Comparison of ENCODE assay signal across 16 cellular contexts in genomic region chr15:100309984-100310291, GRCh38. TPM values are rescaled to one million over a fixed set of nuclear protein-coding genes. Genes with fewer than 3 reads are reported as not detected.
DNase-seq lines count a peak whose midpoint lies in the region; ATAC-seq and TF ChIP-seq lines count a peak whose summit lies in the region.
"Had no signal": no experiment of that assay in that cellular context is flagged by ENCODE, and none has a peak within 500 bp of the region (broad histone marks: within the 10 kb centered on the region; RNA-seq: fewer than 3 reads in every experiment).

No MANE protein-coding gene starts in this region.

- no peak for TF ChIP-seq RAD21 in SK-N-SH (IDR thresholded peaks at IDR 0.05; ENCODE audit: low read length)

- H3K27ac Mint-ChIP-seq in brain (peak overlapping the region in 3 of 5 experiments; percentile 70 to 90 (median 75)), nephron (peak overlapping the region; percentile 63 to 80 (median 75))
- H3K27ac Mint-ChIP-seq: CD14-positive monocyte had no signal

- H3K27ac ChIP-seq in SK-N-SH (ENCODE audit: low read depth in 2 of 2, low read length in 1 of 2) (no peak overlapping the region), foreskin keratinocyte (no peak overlapping the region)

- no peaks in the 10 kb centered on the region for H4K20me1 ChIP-seq in SK-N-SH (ENCODE audit: insufficient read depth)

- H3K4me3 Mint-ChIP-seq in brain (peak overlapping the region in 2 of 5 experiments; percentile 7 to 22), nephron (no peak overlapping the region)
- H3K4me3 Mint-ChIP-seq: CD14-positive monocyte, H9 had no signal

- no peak for TF ChIP-seq EP300 in SK-N-SH (IDR thresholded peaks at IDR 0.05; ENCODE audit: borderline replicate concordance in 1 of 2, low read depth in 1 of 2, low read length in 1 of 2)

- no peaks in the 10 kb centered on the region for H3K79me2 ChIP-seq in SK-N-SH (ENCODE audit: insufficient read depth)

- H3K4me1 Mint-ChIP-seq in brain (peaks cover 36% of the 10 kb centered on the region), nephron (peaks cover 55% of the 10 kb centered on the region)

- H3K36me3 Mint-ChIP-seq in brain = peaks cover 5% of the 10 kb centered on the region
- peaks cover 13% of the 10 kb centered on the region for H3K36me3 Mint-ChIP-seq in nephron (ENCODE audit: low read depth)
- H3K36me3 Mint-ChIP-seq: CD14-positive monocyte had no signal

- WGBS in SK-N-SH (ENCODE audit: low lambda C conversion rate) = 30% methylated on average over 10 of the region's 11 CpGs

- H3K27me3 ChIP-seq in SK-N-SH (ENCODE audit: insufficient read depth) (no peaks in the 10 kb centered on the region), foreskin keratinocyte (peaks cover 35% of the 10 kb centered on the region)

- H3K9me3 ChIP-seq in SK-N-SH = no peaks in the 10 kb centered on the region

- ATAC-seq in SK-N-SH treated with all-trans-retinoic acid at 6 μM for 48 hours (no peak), foreskin keratinocyte (no peak)

- no peak for TF ChIP-seq CTCF in SK-N-SH (IDR thresholded peaks at IDR 0.05)
- TF ChIP-seq CTCF in brain (conservative IDR thresholded peaks at IDR 0.05) = no peak
- no peak for TF ChIP-seq CTCF in nephron (IDR thresholded peaks at IDR 0.05; ENCODE audit: unreplicated experiment in 3 of 3)
- TF ChIP-seq CTCF in foreskin keratinocyte (conservative IDR thresholded peaks at IDR 0.05) = no peak

- H3K9me3 Mint-ChIP-seq in brain (peaks cover 8 to 12% (median 10%) of the 10 kb centered on the region in 5 experiments), nephron (peaks cover 10% of the 10 kb centered on the region)

- DNase-seq in SK-N-SH (peak; percentile 43), foreskin keratinocyte (no peak), HEK293T (ENCODE audit: extremely low spot score) (no peak), activated gamma-delta T cell (lab: John Stamatoyannopoulos, UW) (no peak), kidney tubule cell (ENCODE audit: low spot score) (no peak)
- DNase-seq: EL; H9; NCI-H2029 treated with DMSO at 0.1 percent for 48 hours; NCI-H446; NK-92 treated with Interleukin-12 subunit alpha and Interleukin-12 subunit beta, amount 100 ng/mL, for 24 hours; SHP77 treated with DMSO at 0.1 percent for 48 hours had no signal

- no peak overlapping the region for H2AFZ ChIP-seq in SK-N-SH (ENCODE audit: low read depth)

- no peaks in the 10 kb centered on the region for H3K9me2 ChIP-seq in SK-N-SH

- H3K4me2 ChIP-seq in SK-N-SH = no peak overlapping the region

- no peaks in the 10 kb centered on the region for H3K36me3 ChIP-seq in SK-N-SH (replicated peaks in 1 of 2; ENCODE audit: control insufficient read depth in 1 of 2, insufficient read depth in 2 of 2, low read length in 1 of 2)

- H3K4me3 ChIP-seq in SK-N-SH (ENCODE audit: low read depth in 2 of 2, low read length in 1 of 2) = no peak overlapping the region

- H3K27me3 Mint-ChIP-seq in brain = peaks cover 6% of the 10 kb centered on the region
- peaks cover 30% of the 10 kb centered on the region for H3K27me3 Mint-ChIP-seq in nephron (ENCODE audit: low read depth)

- no peaks in the 10 kb centered on the region for H3F3A ChIP-seq in SK-N-SH (replicated peaks; ENCODE audit: insufficient read depth)

- no peak overlapping the region for H3K9ac ChIP-seq in SK-N-SH

- POLR2A ChIA-PET in SK-N-SH (lab: Yijun Ruan, JAX) = no interaction called here
- POLR2A ChIA-PET in HEK293T (lab: Yijun Ruan, JAX) = no interaction called here

- H3K4me1 ChIP-seq in SK-N-SH (ENCODE audit: control insufficient read depth in 1 of 2, insufficient read depth in 2 of 2, low read depth in 1 of 2, low read length in 1 of 2) (peaks cover 0 to 12% of the 10 kb centered on the region in 2 experiments; a peak in 1 of 4 replicates), foreskin keratinocyte (no peaks in the 10 kb centered on the region)

- CTCF ChIA-PET in SK-N-SH (lab: Yijun Ruan, JAX) = interaction anchor here (0.7 to 3.2 kb wide), 5 partner anchors 29 to 381 kb away, joined by 3 to 10 read pairs (median 3); no protein-coding TSS in a partner anchor
- CTCF ChIA-PET in HEK293T (lab: Yijun Ruan, JAX) = interaction anchor here (0.7 kb wide), 1 partner anchor 1250 kb away, joined by 3 read pairs; no protein-coding TSS in a partner anchor

TF ChIP-seq in SK-N-SH, 30 proteins besides CTCF, POLR2A, EP300 and RAD21 (continues in another document):
- TF ChIP-seq TAF1 (IDR thresholded peaks at IDR 0.05; ENCODE audit: borderline replicate concordance, low read depth, low read length) (no peak), ELF1 (IDR thresholded peaks at IDR 0.05) (no peak)
- TF ChIP-seq, protein P1, sequence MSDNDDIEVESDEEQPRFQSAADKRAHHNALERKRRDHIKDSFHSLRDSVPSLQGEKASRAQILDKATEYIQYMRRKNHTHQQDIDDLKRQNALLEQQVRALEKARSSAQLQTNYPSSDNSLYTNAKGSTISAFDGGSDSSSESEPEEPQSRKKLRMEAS (IDR thresholded peaks at IDR 0.05; ENCODE audit: low read depth) = no peak

TF ChIP-seq in SK-N-SH treated with all-trans-retinoic acid at 6 μM for 48 hours, 23 proteins besides CTCF, POLR2A, EP300 and RAD21 (continues in another document):
- TF ChIP-seq ZFP30 (CRISPR knock-in tag; IDR thresholded peaks at IDR 0.05) = no peak
- TF ChIP-seq OSR1 (CRISPR knock-in tag; IDR thresholded peaks at IDR 0.05) = no peak
- TF ChIP-seq PPARA (CRISPR knock-in tag; IDR thresholded peaks at IDR 0.05; ENCODE audit: borderline replicate concordance) = no peak
- TF ChIP-seq RARB (CRISPR knock-in tag; IDR thresholded peaks at IDR 0.05) = no peak
- no peak for TF ChIP-seq ARNTL (CRISPR knock-in tag; IDR thresholded peaks at IDR 0.05; ENCODE audit: borderline replicate concordance, low read depth)
- TF ChIP-seq ZFP3 (CRISPR knock-in tag; IDR thresholded peaks at IDR 0.05) = no peak
- TF ChIP-seq, protein P2, sequence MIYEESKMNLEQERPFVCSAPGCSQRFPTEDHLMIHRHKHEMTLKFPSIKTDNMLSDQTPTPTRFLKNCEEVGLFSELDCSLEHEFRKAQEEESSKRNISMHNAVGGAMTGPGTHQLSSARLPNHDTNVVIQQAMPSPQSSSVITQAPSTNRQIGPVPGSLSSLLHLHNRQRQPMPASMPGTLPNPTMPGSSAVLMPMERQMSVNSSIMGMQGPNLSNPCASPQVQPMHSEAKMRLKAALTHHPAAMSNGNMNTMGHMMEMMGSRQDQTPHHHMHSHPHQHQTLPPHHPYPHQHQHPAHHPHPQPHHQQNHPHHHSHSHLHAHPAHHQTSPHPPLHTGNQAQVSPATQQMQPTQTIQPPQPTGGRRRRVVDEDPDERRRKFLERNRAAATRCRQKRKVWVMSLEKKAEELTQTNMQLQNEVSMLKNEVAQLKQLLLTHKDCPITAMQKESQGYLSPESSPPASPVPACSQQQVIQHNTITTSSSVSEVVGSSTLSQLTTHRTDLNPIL (CRISPR knock-in tag; IDR thresholded peaks at IDR 0.05; ENCODE audit: low read depth) = no peak
- TF ChIP-seq BACH2 (CRISPR knock-in tag; IDR thresholded peaks at IDR 0.05; ENCODE audit: borderline replicate concordance) = no peak
- TF ChIP-seq ZC3H10 (CRISPR knock-in tag; IDR thresholded peaks at IDR 0.05) = no peak

TF ChIP-seq in HEK293T, 16 proteins besides CTCF, POLR2A, EP300 and RAD21:
- no peak for TF ChIP-seq NFRKB (IDR thresholded peaks at IDR 0.05)
- TF ChIP-seq ZNF384 (IDR thresholded peaks at IDR 0.05) = no peak
- TF ChIP-seq CTBP1 (IDR thresholded peaks at IDR 0.05; ENCODE audit: borderline replicate concordance) = no peak
- no peak for TF ChIP-seq LEF1 (IDR thresholded peaks at IDR 0.05; ENCODE audit: borderline replicate concordance)
- TF ChIP-seq ELF4 (IDR thresholded peaks at IDR 0.05) = no peak
- TF ChIP-seq TARDBP (IDR thresholded peaks at IDR 0.05) = no peak
- no peak for TF ChIP-seq FOXM1 (IDR thresholded peaks at IDR 0.05; ENCODE audit: borderline replicate concordance)
- TF ChIP-seq L3MBTL2 (conservative IDR thresholded peaks at IDR 0.05) = no peak
- TF ChIP-seq SP1 (IDR thresholded peaks at IDR 0.05) = no peak
- TF ChIP-seq, protein P3, sequence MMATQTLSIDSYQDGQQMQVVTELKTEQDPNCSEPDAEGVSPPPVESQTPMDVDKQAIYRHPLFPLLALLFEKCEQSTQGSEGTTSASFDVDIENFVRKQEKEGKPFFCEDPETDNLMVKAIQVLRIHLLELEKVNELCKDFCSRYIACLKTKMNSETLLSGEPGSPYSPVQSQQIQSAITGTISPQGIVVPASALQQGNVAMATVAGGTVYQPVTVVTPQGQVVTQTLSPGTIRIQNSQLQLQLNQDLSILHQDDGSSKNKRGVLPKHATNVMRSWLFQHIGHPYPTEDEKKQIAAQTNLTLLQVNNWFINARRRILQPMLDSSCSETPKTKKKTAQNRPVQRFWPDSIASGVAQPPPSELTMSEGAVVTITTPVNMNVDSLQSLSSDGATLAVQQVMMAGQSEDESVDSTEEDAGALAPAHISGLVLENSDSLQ (IDR thresholded peaks at IDR 0.05) = no peak
- TF ChIP-seq BHLHE40 (IDR thresholded peaks at IDR 0.05; ENCODE audit: borderline replicate concordance) = no peak
- TF ChIP-seq FOXK2 (IDR thresholded peaks at IDR 0.05) = no peak
- TF ChIP-seq HDGF (IDR thresholded peaks at IDR 0.05; ENCODE audit: borderline replicate concordance) = no peak
- TF ChIP-seq FOXA1 (IDR thresholded peaks at IDR 0.05) = no peak
- TF ChIP-seq SUZ12 (IDR thresholded peaks at IDR 0.05) = no peak
- TF ChIP-seq ARNT (IDR thresholded peaks at IDR 0.05) = no peak

RNA-seq across cellular contexts. Expression of gene ADAMTS17, which starts 31.8 kb away (rescaled TPM):
- not detected in 2 replicates for polyA plus RNA-seq in SK-N-SH (2012; rRNA removed)
- polyA plus RNA-seq in SK-N-SH (2012; cell fraction: cytosol; rRNA removed) = 0.04 TPM in 2 replicates
- polyA plus RNA-seq in SK-N-SH (2012; cell fraction: nucleus; rRNA removed) = 0.01 and 0.14 TPM in 2 replicates
- polyA plus RNA-seq in brain (ENCODE audit: insufficient read depth, low read depth, low replicate concordance) = 7.1 TPM
- total RNA-seq in foreskin keratinocyte = 0.14 and 0.39 TPM in 2 replicates
- polyA plus RNA-seq in foreskin keratinocyte = 0.07 and 0.11 TPM in 2 replicates
- total RNA-seq: OCI-LY7 had no signal
